Comparison of ENCODE assay signal across 1 cellular context in genomic region chr1:169105434-169106094, GRCh38.
TF ChIP-seq lines count a peak whose summit lies in the region.

No MANE protein-coding gene starts in this region.

TF ChIP-seq in HepG2, 621 proteins besides CTCF, POLR2A, EP300 and RAD21 (continued from another document and continues in another):
- TF ChIP-seq GPBP1L1 (CRISPR knock-in tag; IDR thresholded peaks at IDR 0.05) (no peak), ZNF275 (CRISPR knock-in tag; IDR thresholded peaks at IDR 0.05; ENCODE audit: borderline replicate concordance) (0 out of 2 replicates have a peak, but pooled peaks have one; percentile 16), NFATC3 (CRISPR knock-in tag; IDR thresholded peaks at IDR 0.05) (no peak), RFX1 (IDR thresholded peaks at IDR 0.05) (no peak), TBX2 (CRISPR knock-in tag; IDR thresholded peaks at IDR 0.05; ENCODE audit: borderline replicate concordance) (peak; percentile 88), ZMAT5 (CRISPR knock-in tag; IDR thresholded peaks at IDR 0.05; ENCODE audit: borderline replicate concordance, low read depth) (no peak), JDP2 (CRISPR knock-in tag; IDR thresholded peaks at IDR 0.05; ENCODE audit: borderline replicate concordance) (no peak), HOMEZ (CRISPR knock-in tag; IDR thresholded peaks at IDR 0.05; ENCODE audit: low read depth) (peak; percentile 26; the same call in 1 of the 2 replicates), SNAI1 (CRISPR knock-in tag; IDR thresholded peaks at IDR 0.05; ENCODE audit: borderline replicate concordance) (0 out of 2 replicates have a peak, but pooled peaks have one; percentile 36), SIN3A (IDR thresholded peaks at IDR 0.05; ENCODE audit: borderline replicate concordance, low read depth, low read length) (0 out of 2 replicates have a peak, but pooled peaks have one; percentile 53), ZNF280D (CRISPR knock-in tag; IDR thresholded peaks at IDR 0.05) (peak; percentile 15; the same call in 1 of the 2 replicates), BCL6 (CRISPR knock-in tag; IDR thresholded peaks at IDR 0.05) (peak; percentile 76), SIN3B (IDR thresholded peaks at IDR 0.05; ENCODE audit: low read length) (no peak), GLMP (CRISPR knock-in tag; IDR thresholded peaks at IDR 0.05; ENCODE audit: borderline replicate concordance) (no peak), ZNF781 (CRISPR knock-in tag; IDR thresholded peaks at IDR 0.05; ENCODE audit: borderline replicate concordance, not compliant biosample characterization) (peak; percentile 75), ZBTB2 (CRISPR knock-in tag; IDR thresholded peaks at IDR 0.05; ENCODE audit: low read depth) (no peak), NRL (CRISPR knock-in tag; IDR thresholded peaks at IDR 0.05; ENCODE audit: borderline replicate concordance) (no peak; the same call in 1 of the 2 replicates), ATF3 (CRISPR knock-in tag; IDR thresholded peaks at IDR 0.05) (no peak), ZNF264 (CRISPR knock-in tag; IDR thresholded peaks at IDR 0.05) (peak; percentile 66; the same call in 1 of the 2 replicates), HNF4A (CRISPR knock-in tag; IDR thresholded peaks at IDR 0.05) (peak; percentile 93), NFE2 (CRISPR knock-in tag; IDR thresholded peaks at IDR 0.05) (no peak), ZNF512B (CRISPR knock-in tag; IDR thresholded peaks at IDR 0.05; ENCODE audit: borderline replicate concordance) (no peak; the same call in 1 of the 2 replicates), CREM (IDR thresholded peaks at IDR 0.05) (peak; percentile 29; the same call in 1 of the 2 replicates), CREM (CRISPR knock-in tag; IDR thresholded peaks at IDR 0.05) (no peak), ZNF776 (CRISPR knock-in tag; IDR thresholded peaks at IDR 0.05) (no peak), ZNF891 (CRISPR knock-in tag; IDR thresholded peaks at IDR 0.05) (0 out of 2 replicates have a peak, but pooled peaks have one; percentile 36), CHD4 (IDR thresholded peaks at IDR 0.05; ENCODE audit: borderline replicate concordance, low read length) (no peak), ZBTB42 (CRISPR knock-in tag; IDR thresholded peaks at IDR 0.05) (peak; percentile 43; the same call in 1 of the 2 replicates), HMGA1 (CRISPR knock-in tag; conservative IDR thresholded peaks at IDR 0.05) (no peak), MAZ (IDR thresholded peaks at IDR 0.05; ENCODE audit: borderline replicate concordance, low read depth, low read length) (peak; percentile 90), MAZ (CRISPR knock-in tag; IDR thresholded peaks at IDR 0.05; ENCODE audit: low read depth) (peak; percentile 77; the same call in 1 of the 2 replicates), GRHL1 (CRISPR knock-in tag; conservative IDR thresholded peaks at IDR 0.05) (no peak), SNRNP70 (IDR thresholded peaks at IDR 0.05; ENCODE audit: low read depth, low read length) (no peak), TEAD2 (CRISPR knock-in tag; IDR thresholded peaks at IDR 0.05) (no peak), ZNF207 (IDR thresholded peaks at IDR 0.05; ENCODE audit: borderline replicate concordance) (no peak), ZFP37 (CRISPR knock-in tag; IDR thresholded peaks at IDR 0.05; ENCODE audit: borderline replicate concordance) (no peak), SRF (IDR thresholded peaks at IDR 0.05; ENCODE audit: low read depth, low read length) (no peak), ZNF354B (CRISPR knock-in tag; IDR thresholded peaks at IDR 0.05) (no peak), ZNF761 (CRISPR knock-in tag; conservative IDR thresholded peaks at IDR 0.05) (peak; percentile 81; the same call in 1 of the 2 replicates), DBP (CRISPR knock-in tag; IDR thresholded peaks at IDR 0.05; ENCODE audit: not compliant biosample characterization) (no peak), TCF7 (IDR thresholded peaks at IDR 0.05; ENCODE audit: low read depth) (no peak), SUZ12 (IDR thresholded peaks at IDR 0.05; ENCODE audit: low read depth, low read length) (no peak), E2F5 (CRISPR knock-in tag; conservative IDR thresholded peaks at IDR 0.05) (no peak), ZNF720 (CRISPR knock-in tag; IDR thresholded peaks at IDR 0.05) (no peak), PAWR (CRISPR knock-in tag; IDR thresholded peaks at IDR 0.05; ENCODE audit: borderline replicate concordance) (no peak), ZBTB20 (CRISPR knock-in tag; IDR thresholded peaks at IDR 0.05; ENCODE audit: borderline replicate concordance, low read depth) (peak; percentile 60), PCBP1 (IDR thresholded peaks at IDR 0.05; ENCODE audit: borderline replicate concordance, low read depth, low read length) (peak; percentile 74; the same call in 1 of the 2 replicates), HCFC1 (IDR thresholded peaks at IDR 0.05; ENCODE audit: low read depth, low read length) (no peak), SNAPC2 (CRISPR knock-in tag; IDR thresholded peaks at IDR 0.05) (0 out of 2 replicates have a peak, but pooled peaks have one; percentile 23), RBFOX2 (IDR thresholded peaks at IDR 0.05; ENCODE audit: low read depth, low read length) (peak; percentile 57)
